ENCODE assay signal across 1 cellular context in genomic region chr1:69976896-69977295, GRCh38.
A peak's percentile ranks its signal among the peaks of the same experiment; 100 is the strongest.
TF ChIP-seq lines count a peak whose summit lies in the region.

No MANE protein-coding gene starts in this region.

TF ChIP-seq in SK-N-SH, 30 proteins besides CTCF, POLR2A, EP300 and RAD21 (continued from another document):
- TF ChIP-seq USF2 (IDR thresholded peaks at IDR 0.05; ENCODE audit: borderline replicate concordance, low read depth, low read length) (no peak), FOSL2 (IDR thresholded peaks at IDR 0.05; ENCODE audit: borderline replicate concordance, low read depth) (peak; percentile 67), TCF12 (IDR thresholded peaks at IDR 0.05) (peak; percentile 30), RCOR1 (IDR thresholded peaks at IDR 0.05; ENCODE audit: low read length) (no peak), NRF1 (IDR thresholded peaks at IDR 0.05; ENCODE audit: low read depth, low read length) (no peak), USF1 (IDR thresholded peaks at IDR 0.05; ENCODE audit: borderline replicate concordance, low read depth) (no peak), EZH2phosphoT487 (IDR thresholded peaks at IDR 0.05; ENCODE audit: borderline replicate concordance, low read depth) (no peak), SMC3 (IDR thresholded peaks at IDR 0.05; ENCODE audit: low read depth, low read length) (no peak), GATA2 (CRISPR knock-in tag; IDR thresholded peaks at IDR 0.05) (no peak), MEF2A (IDR thresholded peaks at IDR 0.05; ENCODE audit: borderline replicate concordance, low read depth) (no peak), RXRA (IDR thresholded peaks at IDR 0.05; ENCODE audit: borderline replicate concordance, low read depth) (no peak), CHD2 (IDR thresholded peaks at IDR 0.05; ENCODE audit: low read length, partially characterized antibody) (no peak), FOXM1 (IDR thresholded peaks at IDR 0.05; ENCODE audit: low read depth) (no peak), JUND (IDR thresholded peaks at IDR 0.05) (peak; percentile 55; the same call in 1 of the 2 replicates), MXI1 (IDR thresholded peaks at IDR 0.05; ENCODE audit: low read depth, low read length) (no peak)
